Comparison of ENCODE assay signal across 1 cellular context in genomic region chr5:14428302-14429081, GRCh38.
TF ChIP-seq lines count a peak whose summit lies in the region.

No MANE protein-coding gene starts in this region.

TF ChIP-seq in HEK293, 187 proteins besides CTCF, POLR2A, EP300 and RAD21 (continued from another document):
- TF ChIP-seq ZSCAN4 (tag by site-specific recombination; IDR thresholded peaks at IDR 0.05) = no peak
- no peak for TF ChIP-seq ZNF302 (tag by site-specific recombination; IDR thresholded peaks at IDR 0.05; ENCODE audit: low read depth)
- no peak for TF ChIP-seq ZNF211 (tag by site-specific recombination; IDR thresholded peaks at IDR 0.05; ENCODE audit: low read depth)
- no peak for TF ChIP-seq ZBTB48 (tag by site-specific recombination; IDR thresholded peaks at IDR 0.05)
- TF ChIP-seq REST (tag by site-specific recombination; IDR thresholded peaks at IDR 0.05) = no peak
- no peak for TF ChIP-seq BCL11A (tag by site-specific recombination; IDR thresholded peaks at IDR 0.05; ENCODE audit: low read depth)
- TF ChIP-seq ZNF629 (tag by site-specific recombination; IDR thresholded peaks at IDR 0.05) = 0 out of 2 replicates have a peak, but pooled peaks have one; percentile 21
- no peak for TF ChIP-seq GLIS1 (tag by site-specific recombination; IDR thresholded peaks at IDR 0.05)
- no peak for TF ChIP-seq ATF2 (tag by site-specific recombination; IDR thresholded peaks at IDR 0.05; ENCODE audit: low read depth)
- peak; percentile 72 for TF ChIP-seq PRDM6 (tag by site-specific recombination; IDR thresholded peaks at IDR 0.05)
- TF ChIP-seq KLF17 (tag by site-specific recombination; IDR thresholded peaks at IDR 0.05) = no peak
- TF ChIP-seq ZNF311 (tag by site-specific recombination; IDR thresholded peaks at IDR 0.05; ENCODE audit: borderline replicate concordance) = no peak
- TF ChIP-seq ZFP69B (tag by site-specific recombination; IDR thresholded peaks at IDR 0.05) = peak; percentile 55; the same call in 1 of the 2 replicates
- TF ChIP-seq ZNF138 (tag by site-specific recombination; IDR thresholded peaks at IDR 0.05; ENCODE audit: borderline replicate concordance) = no peak
